ENCODE assay signal across 18 cellular contexts in genomic region chr3:49255686-49256085, GRCh38.
"Had no signal": no experiment of that assay in that cellular context is flagged by ENCODE, and none has a peak within 500 bp of the region (broad histone marks: within the 10 kb centered on the region; RNA-seq: fewer than 3 reads in every experiment).

No MANE protein-coding gene starts in this region.

- H3K27me3 Mint-ChIP-seq: activated CD4-positive, alpha-beta T cell treated with anti-CD3 and anti-CD28 coated beads, Interleukin-2, amount 10 ng/mL, durations not matched to agents 24 days and 14 days had no signal

- H3K4me3 Mint-ChIP-seq: activated CD4-positive, alpha-beta T cell treated with anti-CD3 and anti-CD28 coated beads, Interleukin-2, amount 10 ng/mL, durations not matched to agents 24 days and 14 days; activated T-cell treated with anti-CD3 and anti-CD28 coated beads, Interleukin-2, amount 50 U/mL, for 4 hours; natural killer cell had no signal

- H3K9me3 ChIP-seq: esophagus muscularis mucosa, transverse colon had no signal

- H3K27me3 ChIP-seq: esophagus muscularis mucosa, transverse colon had no signal

- H3K4me3 ChIP-seq: esophagus muscularis mucosa, skin epidermis, transverse colon had no signal

- H3K4me1 Mint-ChIP-seq: activated CD4-positive, alpha-beta T cell treated with anti-CD3 and anti-CD28 coated beads, Interleukin-2, amount 10 ng/mL, durations not matched to agents 24 days and 14 days; natural killer cell had no signal

- H3K9me3 Mint-ChIP-seq: activated CD4-positive, alpha-beta T cell treated with anti-CD3 and anti-CD28 coated beads, Interleukin-2, amount 10 ng/mL, durations not matched to agents 24 days and 14 days; activated T-cell treated with anti-CD3 and anti-CD28 coated beads, Interleukin-2, amount 50 U/mL, for 4 hours; natural killer cell had no signal

- H3K36me3 Mint-ChIP-seq: natural killer cell had no signal

- H3K27ac ChIP-seq: esophagus muscularis mucosa, skin epidermis had no signal

- H3K36me3 ChIP-seq: transverse colon had no signal

- DNase-seq: activated CD4-positive, alpha-beta T cell treated with anti-CD3 and anti-CD28 coated beads, Interleukin-2, amount 10 ng/mL, durations not matched to agents 24 days and 14 days; activated CD8-positive, alpha-beta memory T cell treated with anti-CD3 and anti-CD28 coated beads, Interleukin-2, amount 50 U/mL, for 4 hours; activated naive CD4-positive, alpha-beta T cell treated with anti-CD3 and anti-CD28 coated beads, Interleukin-2, amount 50 U/mL, for 16 hours; activated T-cell treated with anti-CD3 and anti-CD28 coated beads, Interleukin-2, amount 50 U/mL, for 4 hours; cerebellar nuclear complex; cortex of kidney; effector CD4-positive, alpha-beta T cell; left cardiac atrium; natural killer cell; occipital lobe; posterior cingulate gyrus; stimulated activated naive CD8-positive, alpha-beta T cell treated with anti-CD3 and anti-CD28 coated beads, Interleukin-15, Interleukin-2, amounts not matched to agents 100 U/mL and 50 U/mL, for 24 hours; T-helper 1 cell; T-helper 9 cell had no signal

- H3K27ac Mint-ChIP-seq: activated CD4-positive, alpha-beta T cell treated with anti-CD3 and anti-CD28 coated beads, Interleukin-2, amount 10 ng/mL, durations not matched to agents 24 days and 14 days; natural killer cell had no signal

- ATAC-seq: activated T-cell treated with anti-CD3 and anti-CD28 coated beads, Interleukin-2, amount 50 U/mL, for 4 hours; left cardiac atrium; natural killer cell; right cardiac atrium; stimulated activated naive CD8-positive, alpha-beta T cell treated with anti-CD3 and anti-CD28 coated beads, Interleukin-15, Interleukin-2, amounts not matched to agents 100 U/mL and 50 U/mL, for 24 hours had no signal
